ENCODE assay signal across 1 cellular context in the genomic region with DNA sequence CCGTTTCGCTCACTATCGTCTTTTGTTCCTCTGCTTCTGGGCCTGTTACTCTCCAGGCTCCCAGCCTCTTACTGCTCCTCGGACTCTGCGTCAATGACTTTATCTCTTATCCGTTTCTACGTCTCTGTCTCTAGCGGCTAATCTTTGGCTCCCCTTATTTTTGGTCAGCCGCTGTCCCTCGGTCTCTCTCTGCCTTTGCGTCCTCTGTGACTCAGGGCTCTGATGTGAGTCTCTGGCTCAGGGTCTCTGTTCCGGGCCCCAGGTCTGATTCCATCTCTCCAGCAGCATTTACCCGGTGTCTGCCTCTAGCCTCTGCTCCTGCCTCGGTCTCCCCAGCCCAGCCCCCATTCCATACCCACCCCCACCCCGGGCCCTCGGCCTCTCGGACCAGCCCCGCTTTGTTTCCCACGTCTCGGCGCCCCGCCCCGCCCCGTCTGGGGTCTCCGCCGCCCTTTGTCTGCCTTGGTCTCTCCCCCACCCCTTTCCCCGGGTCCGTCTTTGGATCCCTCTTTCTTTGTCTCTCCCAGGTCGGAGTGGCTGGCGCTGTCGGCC.
TF ChIP-seq lines count a peak whose summit lies in the region.

No MANE protein-coding gene starts in this region.

TF ChIP-seq in endothelial cell of umbilical vein, 7 proteins besides CTCF, POLR2A, EP300 and RAD21:
- no peak for TF ChIP-seq JUN (IDR thresholded peaks at IDR 0.05; ENCODE audit: borderline replicate concordance, insufficient read depth, insufficient read length, low read depth)
- TF ChIP-seq, protein P1, sequence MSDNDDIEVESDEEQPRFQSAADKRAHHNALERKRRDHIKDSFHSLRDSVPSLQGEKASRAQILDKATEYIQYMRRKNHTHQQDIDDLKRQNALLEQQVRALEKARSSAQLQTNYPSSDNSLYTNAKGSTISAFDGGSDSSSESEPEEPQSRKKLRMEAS (IDR thresholded peaks at IDR 0.05; ENCODE audit: insufficient read depth, insufficient read length): no peak
- TF ChIP-seq EZH2 (IDR thresholded peaks at IDR 0.05; ENCODE audit: borderline replicate concordance, low read depth, low read length, severe bottlenecking): no peak
- no peak for TF ChIP-seq POLR2AphosphoS5 (IDR thresholded peaks at IDR 0.05; ENCODE audit: insufficient read depth, low read depth, low read length)
- no peak for TF ChIP-seq MYC (IDR thresholded peaks at IDR 0.05; ENCODE audit: low read depth, low read length)
- no peak for TF ChIP-seq FOS (IDR thresholded peaks at IDR 0.05; ENCODE audit: borderline replicate concordance, insufficient read depth, low read length)
- no peak for TF ChIP-seq GATA2 (IDR thresholded peaks at IDR 0.05; ENCODE audit: insufficient read depth, insufficient read length, low read depth, low read length)
TF ChIP-seq in endothelial cell of umbilical vein: peak in this region for 0.
